In genomic region chr1:87852410-87853202, GRCh38 we compare ENCODE assay signal across 26 cellular contexts.
"Had no signal": no experiment of that assay in that cellular context is flagged by ENCODE, and none has a peak within 500 bp of the region (broad histone marks: within the 10 kb centered on the region; RNA-seq: fewer than 3 reads in every experiment).

No MANE protein-coding gene starts in this region.

- H3K9me3 Mint-ChIP-seq: activated naive CD4-positive, alpha-beta T cell treated with anti-CD3 and anti-CD28 coated beads for 36 hours; activated naive CD8-positive, alpha-beta T cell treated with anti-CD3 and anti-CD28 coated beads, Interleukin-2, amount 10 ng/mL, durations not matched to agents 7 days and 5 days; activated T-cell treated with anti-CD3 and anti-CD28 coated beads, Interleukin-2, amount 50 U/mL, for 24 hours; neural crest cell; stimulated activated memory B cell treated with anti-CD40 and anti-IgM and Interleukin-4, amounts not matched to agents 10 μg/mL and 1 μg/mL and 100 μg/mL, for 72 hours; T-cell; T-helper 2 cell treated with Interferon-gamma antibody and Interleukin-4, amounts not matched to agents 5 μg/mL and 100 μg/mL, for 36 hours had no signal

- H3K27ac Mint-ChIP-seq: activated CD8-positive, alpha-beta T cell treated with anti-CD3 and anti-CD28 coated beads, Interleukin-2, amount 10 ng/mL, durations not matched to agents 7 days and 5 days; activated naive CD4-positive, alpha-beta T cell treated with anti-CD3 and anti-CD28 coated beads for 36 hours; activated naive CD8-positive, alpha-beta T cell treated with anti-CD3 and anti-CD28 coated beads, Interleukin-2, amount 10 ng/mL, durations not matched to agents 7 days and 5 days; activated T-cell treated with anti-CD3 and anti-CD28 coated beads, Interleukin-2, amount 50 U/mL, for 24 hours; endodermal cell; stimulated activated memory B cell treated with anti-CD40 and anti-IgM and Interleukin-4, amounts not matched to agents 10 μg/mL and 1 μg/mL and 100 μg/mL, for 72 hours; T-cell; T-helper 2 cell treated with Interferon-gamma antibody and Interleukin-4, amounts not matched to agents 5 μg/mL and 100 μg/mL, for 36 hours had no signal

- H3K36me3 Mint-ChIP-seq: activated naive CD8-positive, alpha-beta T cell treated with anti-CD3 and anti-CD28 coated beads, Interleukin-2, amount 10 ng/mL, durations not matched to agents 7 days and 5 days; stimulated activated memory B cell treated with anti-CD40 and anti-IgM and Interleukin-4, amounts not matched to agents 10 μg/mL and 1 μg/mL and 100 μg/mL, for 72 hours; T-cell had no signal

- H3K9me3 ChIP-seq: esophagus squamous epithelium, gastrocnemius medialis, right lobe of liver had no signal

- H3K27ac ChIP-seq: coronary artery, esophagus squamous epithelium, gastrocnemius medialis, right lobe of liver, skin epidermis, VCaP had no signal

- H3K4me1 Mint-ChIP-seq: activated naive CD8-positive, alpha-beta T cell treated with anti-CD3 and anti-CD28 coated beads, Interleukin-2, amount 10 ng/mL, durations not matched to agents 7 days and 5 days; endodermal cell; stimulated activated memory B cell treated with anti-CD40 and anti-IgM and Interleukin-4, amounts not matched to agents 10 μg/mL and 1 μg/mL and 100 μg/mL, for 72 hours; T-cell had no signal

- H3K4me3 Mint-ChIP-seq: activated CD8-positive, alpha-beta T cell treated with anti-CD3 and anti-CD28 coated beads, Interleukin-2, amount 10 ng/mL, durations not matched to agents 7 days and 5 days; activated naive CD4-positive, alpha-beta T cell treated with anti-CD3 and anti-CD28 coated beads for 36 hours; activated naive CD8-positive, alpha-beta T cell treated with anti-CD3 and anti-CD28 coated beads, Interleukin-2, amount 10 ng/mL, durations not matched to agents 7 days and 5 days; activated T-cell treated with anti-CD3 and anti-CD28 coated beads, Interleukin-2, amount 50 U/mL, for 24 hours; endodermal cell; neural crest cell; stimulated activated memory B cell treated with anti-CD40 and anti-IgM and Interleukin-4, amounts not matched to agents 10 μg/mL and 1 μg/mL and 100 μg/mL, for 72 hours; T-cell; T-helper 2 cell treated with Interferon-gamma antibody and Interleukin-4, amounts not matched to agents 5 μg/mL and 100 μg/mL, for 36 hours had no signal

- H3K36me3 ChIP-seq: esophagus squamous epithelium, gastrocnemius medialis, right lobe of liver had no signal

- DNase-seq: activated CD4-positive, alpha-beta T cell treated with anti-CD3 and anti-CD28 coated beads, Interleukin-2, amount 50 U/mL, for 1 hour; activated CD4-positive, CD25-positive, alpha-beta regulatory T cell treated with anti-CD3 and anti-CD28 coated beads, Interleukin-2, amount 50 U/mL, for 72 hours; activated CD8-positive, alpha-beta T cell treated with anti-CD3 and anti-CD28 coated beads, Interleukin-2, amount 10 ng/mL, durations not matched to agents 7 days and 5 days; activated naive CD4-positive, alpha-beta T cell treated with anti-CD3 and anti-CD28 coated beads for 36 hours; activated naive CD8-positive, alpha-beta T cell treated with anti-CD3 and anti-CD28 coated beads, Interleukin-2, amount 10 ng/mL, durations not matched to agents 7 days and 5 days; activated T-cell treated with anti-CD3 and anti-CD28 coated beads, Interleukin-2, amount 50 U/mL, for 24 hours; amygdala; endodermal cell; esophagus squamous epithelium; gastrocnemius medialis; head of caudate nucleus; hypothalamus; mesenchymal stem cell; occipital lobe; right lobe of liver; stimulated activated CD4-positive, alpha-beta T cell treated with anti-CD3 and anti-CD28 coated beads, Interleukin-2, amount 100 ng/mL, for 24 hours; T-cell; trophoblast cell had no signal

- H3K4me1 ChIP-seq: esophagus squamous epithelium, gastrocnemius medialis, right lobe of liver had no signal

- H3K4me3 ChIP-seq: coronary artery, esophagus squamous epithelium, gastrocnemius medialis, right lobe of liver, skin epidermis had no signal

- H3K27me3 Mint-ChIP-seq: activated T-cell treated with anti-CD3 and anti-CD28 coated beads, Interleukin-2, amount 50 U/mL, for 24 hours; stimulated activated memory B cell treated with anti-CD40 and anti-IgM and Interleukin-4, amounts not matched to agents 10 μg/mL and 1 μg/mL and 100 μg/mL, for 72 hours had no signal

- H3K27me3 ChIP-seq: esophagus squamous epithelium, gastrocnemius medialis, right lobe of liver had no signal

- FAIRE-seq: bronchial epithelial cell, islet of Langerhans had no signal

- ATAC-seq: activated CD8-positive, alpha-beta T cell treated with anti-CD3 and anti-CD28 coated beads, Interleukin-2, amount 10 ng/mL, durations not matched to agents 7 days and 5 days; gastrocnemius medialis; right lobe of liver; stimulated activated memory B cell treated with anti-CD40 and anti-IgM and Interleukin-4, amounts not matched to agents 10 μg/mL and 1 μg/mL and 100 μg/mL, for 72 hours; T-cell had no signal
